In the genomic region with DNA sequence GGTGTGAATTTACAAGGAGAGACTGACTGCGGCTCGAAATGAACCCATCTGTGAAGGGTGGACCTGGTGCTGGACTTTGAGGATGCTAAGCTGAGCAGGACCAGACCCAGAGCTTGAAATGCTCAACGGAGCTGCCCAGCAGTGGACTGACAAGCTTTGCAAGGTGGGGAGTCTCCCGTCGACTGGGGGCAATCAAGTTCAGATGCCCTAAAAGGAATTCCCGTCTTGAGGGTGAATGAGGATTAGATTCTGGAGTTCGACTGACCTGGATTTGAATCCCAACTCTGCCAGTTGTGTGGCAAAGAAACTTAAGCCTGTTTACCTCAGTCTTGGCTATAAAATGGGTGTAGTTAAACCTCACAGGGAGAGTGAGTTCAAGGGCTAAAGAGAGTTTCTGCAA, we compare ENCODE assay signal across 35 cellular contexts.
DNase-seq lines count a peak whose midpoint lies in the region; ATAC-seq, FAIRE-seq and TF ChIP-seq lines count a peak whose summit lies in the region.
"Had no signal": no experiment of that assay in that cellular context is flagged by ENCODE, and none has a peak within 500 bp of the region (broad histone marks: within the 10 kb centered on the region; RNA-seq: fewer than 3 reads in every experiment).

No MANE protein-coding gene starts in this region.

- BruUV-seq in K562 (replicated peaks; lab: Mats Ljungman, UMichigan): no TSS peak

- H3K9ac ChIP-seq in K562 (ENCODE audit: insufficient read depth in 1 of 2, low read depth in 2 of 2, low read length in 2 of 2): no peak overlapping the region
- no peak overlapping the region for H3K9ac ChIP-seq in H1 (replicated peaks in 1 of 4; ENCODE audit: extremely low read depth in 1 of 4, low read depth in 3 of 4, low read length in 3 of 4)
- H3K9ac ChIP-seq: BLaER1; BLaER1 treated with 17β-estradiol and CSF1 and Interleukin-3, amounts not matched to agents 10 nM and 100 nM had no signal

- no peaks in the 10 kb centered on the region for H3K9me3 ChIP-seq in K562 (replicated peaks; ENCODE audit: control insufficient read depth, insufficient read depth, low read depth, low read length)
- no peaks in the 10 kb centered on the region for H3K9me3 ChIP-seq in H1 (ENCODE audit: insufficient read depth in 2 of 2, low read depth in 1 of 2, low read length in 1 of 2)
- H3K9me3 ChIP-seq: A549; BE2C; BLaER1; BLaER1 treated with 17β-estradiol and CSF1 and Interleukin-3, amounts not matched to agents 10 nM and 100 nM; Caco-2 had no signal

- CTCF ChIA-PET in WTC11 (lab: Charles Lee): interaction anchor here (0.8 kb wide), 1 partner anchor 21 kb away, joined by 3 read pairs; no protein-coding TSS in a partner anchor
- CTCF ChIA-PET in K562 (lab: Yijun Ruan, JAX; ENCODE audit: low intra/inter-chr PET ratio): no interaction called here
- CTCF ChIA-PET in H1 (lab: Charles Lee; ENCODE audit: partially characterized antibody): interaction anchor here (0.8 to 3.1 kb wide), 5 partner anchors 9 to 214 kb away, joined by 3 to 10 read pairs (median 4); no protein-coding TSS in a partner anchor

- H2AK5ac ChIP-seq in H1 (ENCODE audit: low read depth, low read length): no peak overlapping the region

- in situ Hi-C loops in K562 (cut with MboI): no loop called here

- H3K23me2 ChIP-seq in H1 (ENCODE audit: low read depth, low read length): no peaks in the 10 kb centered on the region; the same call in 1 of the 2 replicates

- H3K9me1 ChIP-seq in K562 (ENCODE audit: control insufficient read depth, insufficient read depth, low read length): no peaks in the 10 kb centered on the region

- H3K9me3 Mint-ChIP-seq in WTC11: 0 out of 2 replicates have a peak, but pooled peaks cover 7% of the 10 kb centered on the region
- H3K9me3 Mint-ChIP-seq: CD14-positive monocyte; CD4-positive, alpha-beta T cell; CD8-positive, alpha-beta T cell had no signal

- H3K4me1 ChIP-seq in K562 (replicated peaks in 1 of 2; ENCODE audit: control insufficient read depth in 2 of 2, insufficient read depth in 2 of 2, low read length in 2 of 2) (peaks cover 4 to 10% of the 10 kb centered on the region in 2 experiments; a peak in 3 of 5 replicates), H1 (replicated peaks in 1 of 4; ENCODE audit: control insufficient read depth in 3 of 4, insufficient read depth in 4 of 4, low read length in 3 of 4) (no peaks in the 10 kb centered on the region; a peak in 1 of 7 replicates)
- H3K4me1 ChIP-seq: A549, BE2C, BLaER1, Caco-2 had no signal

- H2BK20ac ChIP-seq in H1 (ENCODE audit: low read length): no peak overlapping the region

- no peak overlapping the region for H2BK120ac ChIP-seq in H1 (replicated peaks; ENCODE audit: low read depth, low read length)

- no peak overlapping the region for H3K4ac ChIP-seq in H1 (replicated peaks; ENCODE audit: insufficient read length, low read depth, low read length)

- H2BK12ac ChIP-seq in H1 (ENCODE audit: low read depth, low read length): no peak overlapping the region

- POLR2A ChIA-PET in WTC11 (lab: Charles Lee): no interaction called here
- POLR2A ChIA-PET in K562 (lab: Yijun Ruan, JAX): no interaction called here
- POLR2A ChIA-PET in H1 (lab: Charles Lee; ENCODE audit: partially characterized antibody): no interaction called here

- FAIRE-seq in K562 (lab: Jason Lieb, UNC): peak; percentile 23
- FAIRE-seq in H1 (lab: Jason Lieb, UNC): no peak
- FAIRE-seq: A204.1, A549, D721Med had no signal

- no peak overlapping the region for H2BK5ac ChIP-seq in H1 (ENCODE audit: low read depth, low read length)

- TF ChIP-seq RAD21 in K562 (CRISPR knock-in tag; conservative IDR thresholded peaks at IDR 0.05 in 1 of 2, IDR thresholded peaks at IDR 0.05 in 1 of 2) (no peak), H1 (IDR thresholded peaks at IDR 0.05 in 1 of 2, conservative IDR thresholded peaks at IDR 0.05 in 1 of 2; ENCODE audit: low read depth in 2 of 2, low read length in 2 of 2) (no peak)

- H3K79me1 ChIP-seq in H1 (ENCODE audit: low read depth, low read length): no peaks in the 10 kb centered on the region

- no peaks in the 10 kb centered on the region for H3K79me2 ChIP-seq in K562 (ENCODE audit: control insufficient read depth, insufficient read depth, low read length)
- no peaks in the 10 kb centered on the region for H3K79me2 ChIP-seq in H1 (ENCODE audit: control insufficient read depth in 1 of 2, insufficient read depth in 2 of 2, low read length in 2 of 2)

- DNase-seq in WTC11 (ENCODE audit: low spot score) (no peak), K562 (ENCODE audit: extremely low read depth in 1 of 4, low spot score in 3 of 4) (no peak), H1 (ENCODE audit: low read depth in 1 of 2, low spot score in 2 of 2) (no peak), COLO829 (ENCODE audit: low spot score) (no peak), amniotic stem cell (lab: John Stamatoyannopoulos, UW) (no peak)
- DNase-seq: 8988T; ACHN; AML-193; BE2C; C1 segment of cervical spinal cord; Caco-2; Calu3; CD4-positive, alpha-beta memory T cell; CD4-positive, alpha-beta T cell; CD4-positive, CD25-positive, alpha-beta regulatory T cell; CD8-positive, alpha-beta memory T cell; CD8-positive, alpha-beta T cell; COR-L47; DMS 273 treated with DMSO at 0.1 percent for 48 hours; DMS153; DMS53; DMS79; DMS79 treated with DMSO at 0.1 percent for 48 hours; DND-41; EL had no signal

- peaks cover 7% of the 10 kb centered on the region for H4K20me1 ChIP-seq in K562 (replicated peaks; ENCODE audit: control insufficient read depth, insufficient read depth, low read length)
- no peaks in the 10 kb centered on the region for H4K20me1 ChIP-seq in H1 (replicated peaks in 1 of 2; ENCODE audit: control insufficient read depth in 1 of 2, insufficient read depth in 2 of 2, low read length in 2 of 2)
- H4K20me1 ChIP-seq: BLaER1; BLaER1 treated with 17β-estradiol and CSF1 and Interleukin-3, amounts not matched to agents 10 nM and 100 nM had no signal

- no peak for ATAC-seq in WTC11
- ATAC-seq in K562: no peak
- no peak for ATAC-seq in GM21786 (IDR thresholded peaks at IDR 0.05; ENCODE audit: unreplicated experiment)
- ATAC-seq: A549; CD8-positive, alpha-beta T cell had no signal

- TF ChIP-seq EP300 in K562 (IDR thresholded peaks at IDR 0.05; ENCODE audit: low read length) (no peak), H1 (IDR thresholded peaks at IDR 0.05; ENCODE audit: borderline replicate concordance in 1 of 2, low read depth in 2 of 2, low read length in 2 of 2) (no peak)

- H3K4me2 ChIP-seq in K562 (ENCODE audit: insufficient read depth, low read length): no peak overlapping the region
- no peak overlapping the region for H3K4me2 ChIP-seq in H1 (ENCODE audit: insufficient read depth in 1 of 2, low read depth in 2 of 2, low read length in 2 of 2)
- H3K4me2 ChIP-seq: A549; BLaER1; BLaER1 treated with 17β-estradiol and CSF1 and Interleukin-3, amounts not matched to agents 10 nM and 100 nM had no signal

- no peak overlapping the region for H3K56ac ChIP-seq in H1 (replicated peaks; ENCODE audit: insufficient read length, low read depth, low read length)

- no peak overlapping the region for H4K8ac ChIP-seq in H1 (ENCODE audit: extremely low read depth, insufficient read depth, low read length)

- 0 out of 2 replicates have a peak, but pooled peaks cover 2% of the 10 kb centered on the region for H3K27me3 Mint-ChIP-seq in WTC11 (ENCODE audit: low read depth)

- H2BK15ac ChIP-seq in H1 (ENCODE audit: low read length): no peak overlapping the region

- TF ChIP-seq POLR2A in K562 (conservative IDR thresholded peaks at IDR 0.05) (no peak), H1 (IDR thresholded peaks at IDR 0.05; ENCODE audit: control extremely low read depth in 1 of 2, low read depth in 2 of 2, low read length in 2 of 2) (no peak)

- no peaks in the 10 kb centered on the region for H3K36me3 ChIP-seq in K562 (ENCODE audit: control insufficient read depth, insufficient read depth, low read length)
- H3K36me3 ChIP-seq in H1 (ENCODE audit: control insufficient read depth in 2 of 4, insufficient read depth in 4 of 4, low read length in 3 of 4): no peaks in the 10 kb centered on the region
- H3K36me3 ChIP-seq: BE2C; BLaER1; BLaER1 treated with 17β-estradiol and CSF1 and Interleukin-3, amounts not matched to agents 10 nM and 100 nM had no signal

- WGBS in K562 (ENCODE audit: insufficient coverage, low coverage, missing lambda C conversion rate): 11% methylated on average over 7 of the region's 7 CpGs
- 90% methylated on average over 7 of the region's 7 CpGs; no CpG with 5 or more reads in 1 of the 2 experiments for WGBS in H1 (ENCODE audit: extremely low coverage in 1 of 2, insufficient coverage in 1 of 2, insufficient read length in 1 of 2, insufficient replicate concordance in 2 of 2, low coverage in 1 of 2, low lambda C conversion rate in 2 of 2, missing lambda C conversion rate in 1 of 2), 2 experiments

- H3K27me3 ChIP-seq in K562 (ENCODE audit: control insufficient read depth in 2 of 2, insufficient read depth in 2 of 2, low read length in 2 of 2) (peaks cover 24 to 43% of the 10 kb centered on the region in 2 experiments), H1 (replicated peaks in 1 of 4; ENCODE audit: control insufficient read depth in 3 of 4, extremely low read depth in 1 of 4, insufficient read depth in 3 of 4, low read length in 3 of 4) (no peaks in the 10 kb centered on the region)
- H3K27me3 ChIP-seq: BLaER1; BLaER1 treated with 17β-estradiol and CSF1 and Interleukin-3, amounts not matched to agents 10 nM and 100 nM had no signal

- no peak overlapping the region for H3K18ac ChIP-seq in H1 (ENCODE audit: extremely low read depth, low read length)

- H3K4me3 ChIP-seq in K562 (no peak overlapping the region), H1 (ENCODE audit: extremely low read depth in 1 of 4, insufficient read depth in 2 of 4, low read depth in 3 of 4, low read length in 4 of 4) (no peak overlapping the region)
- H3K4me3 ChIP-seq: A549; BLaER1; BLaER1 treated with 17β-estradiol and CSF1 and Interleukin-3, amounts not matched to agents 10 nM and 100 nM had no signal

- intact Hi-C loops in K562 (cut with micrococcal nuclease): no loop called here

- no peak for TF ChIP-seq CTCF in WTC11 (IDR thresholded peaks at IDR 0.05)
- no peak for TF ChIP-seq CTCF in K562 (IDR thresholded peaks at IDR 0.05 in 2 of 3, conservative IDR thresholded peaks at IDR 0.05 in 1 of 3; ENCODE audit: insufficient read depth in 2 of 3, low read depth in 1 of 3, low read length in 3 of 3)
- no peak for TF ChIP-seq CTCF in H1 (IDR thresholded peaks at IDR 0.05; ENCODE audit: control extremely low read depth in 1 of 3, insufficient read depth in 1 of 3, low read depth in 1 of 3, low read length in 3 of 3)

- H3K27ac Mint-ChIP-seq in WTC11: no peak overlapping the region
- H3K27ac Mint-ChIP-seq: B cell; CD14-positive monocyte; CD4-positive, alpha-beta memory T cell; CD4-positive, alpha-beta T cell; CD4-positive, CD25-positive, alpha-beta regulatory T cell; CD8-positive, alpha-beta memory T cell; CD8-positive, alpha-beta T cell had no signal

- H2AFZ ChIP-seq in K562 (ENCODE audit: low read depth, low read length) (no peak overlapping the region), H1 (ENCODE audit: low read length) (no peak overlapping the region)

- no peak overlapping the region for H3K23ac ChIP-seq in H1 (ENCODE audit: insufficient read length)

- H3K4me1 Mint-ChIP-seq in WTC11: no peaks in the 10 kb centered on the region
- H3K4me1 Mint-ChIP-seq: B cell; CD14-positive monocyte; CD4-positive, CD25-positive, alpha-beta regulatory T cell; CD8-positive, alpha-beta memory T cell had no signal

- no peak overlapping the region for H3K27ac ChIP-seq in K562 (ENCODE audit: extremely low read depth, low read depth, low read length)
- H3K27ac ChIP-seq in H1 (ENCODE audit: low read depth, low read length): no peak overlapping the region
- H3K27ac ChIP-seq: 22Rv1; A549; BLaER1; BLaER1 treated with 17β-estradiol and CSF1 and Interleukin-3, amounts not matched to agents 10 nM and 100 nM; C4-2B had no signal

- H4K5ac ChIP-seq in H1 (ENCODE audit: insufficient read length, low read depth, low read length): no peak overlapping the region

- H3K36me3 Mint-ChIP-seq in WTC11: no peaks in the 10 kb centered on the region
- H3K36me3 Mint-ChIP-seq: CD14-positive monocyte; CD4-positive, alpha-beta memory T cell; CD4-positive, CD25-positive, alpha-beta regulatory T cell; CD8-positive, alpha-beta memory T cell; CD8-positive, alpha-beta T cell had no signal

- no peak overlapping the region for H3K14ac ChIP-seq in H1 (ENCODE audit: insufficient read length)

- H4K91ac ChIP-seq in H1 (replicated peaks; ENCODE audit: insufficient read length, low read length): no peak overlapping the region

- H3K4me3 Mint-ChIP-seq in WTC11: no peak overlapping the region
- H3K4me3 Mint-ChIP-seq: B cell; CD14-positive monocyte; CD4-positive, alpha-beta memory T cell; CD4-positive, alpha-beta T cell; CD4-positive, CD25-positive, alpha-beta regulatory T cell; CD8-positive, alpha-beta memory T cell; CD8-positive, alpha-beta T cell had no signal
